ENCODE assay signal across 14 cellular contexts in the genomic region with DNA sequence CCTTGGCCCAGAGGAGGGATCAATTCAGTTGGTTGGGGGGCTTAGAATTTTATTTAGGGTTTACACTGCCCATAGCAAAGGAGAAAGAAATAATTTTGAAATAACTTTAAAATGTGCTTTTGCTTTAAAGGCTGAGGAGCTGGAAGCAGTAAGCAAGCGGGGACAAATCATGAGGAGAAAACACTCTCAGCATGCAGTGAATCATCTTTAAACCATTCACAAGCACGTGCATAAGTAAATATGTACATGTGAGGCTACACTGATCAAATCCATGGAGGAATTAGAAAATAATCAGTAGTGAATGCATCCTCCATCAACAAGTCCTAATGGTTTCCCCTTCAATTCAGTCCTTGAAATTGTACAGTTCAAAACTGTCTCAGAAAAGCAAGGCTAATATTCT.
DNase-seq lines count a peak whose midpoint lies in the region; ATAC-seq and TF ChIP-seq lines count a peak whose summit lies in the region.
"Had no signal": no experiment of that assay in that cellular context is flagged by ENCODE, and none has a peak within 500 bp of the region (broad histone marks: within the 10 kb centered on the region; RNA-seq: fewer than 3 reads in every experiment).

No MANE protein-coding gene starts in this region.

- no peak for TF ChIP-seq CTCF in cardiac fibroblast (IDR thresholded peaks at IDR 0.05; ENCODE audit: low read depth, low read length)
- no peak for TF ChIP-seq CTCF in glutamatergic neuron (IDR thresholded peaks at IDR 0.05; ENCODE audit: partially characterized antibody, unreplicated experiment)

- no peak overlapping the region for H3K27ac Mint-ChIP-seq in glutamatergic neuron (ENCODE audit: unreplicated experiment)
- H3K27ac Mint-ChIP-seq: naive thymus-derived CD4-positive, alpha-beta T cell had no signal

- in situ Hi-C loops in ACHN (cut with HindIII; ENCODE audit: low pct_ligation_motif_present, low pct_unique_long_range_greater_than_20kb, low sequenced_read_pairs), result no loop called here

- H3K36me3 Mint-ChIP-seq in glutamatergic neuron (ENCODE audit: unreplicated experiment), result no peaks in the 10 kb centered on the region

- peaks cover 5% of the 10 kb centered on the region for H3K9me3 Mint-ChIP-seq in glutamatergic neuron (ENCODE audit: unreplicated experiment)

- no peaks in the 10 kb centered on the region for H3K4me1 Mint-ChIP-seq in glutamatergic neuron (ENCODE audit: low read depth, unreplicated experiment)

- peaks cover 1% of the 10 kb centered on the region for H3K27me3 Mint-ChIP-seq in glutamatergic neuron (ENCODE audit: unreplicated experiment)

- peak; percentile 21 for DNase-seq in ACHN
- DNase-seq in HT1080 (ENCODE audit: low read depth), result peak; percentile 49
- DNase-seq in cardiac fibroblast (ENCODE audit: low read depth in 2 of 2), result peak; percentile 82 to 87
- DNase-seq in lung microvascular endothelial cell (ENCODE audit: low read depth in 2 of 2), result peak; percentile 20 to 73
- no peak for DNase-seq in glutamatergic neuron
- DNase-seq in activated CD4-positive, CD25-positive, alpha-beta regulatory T cell (lab: John Stamatoyannopoulos, UW), result no peak
- DNase-seq in CD1c-positive myeloid dendritic cell (ENCODE audit: extremely low spot score), result no peak
- DNase-seq: activated CD4-positive, alpha-beta T cell treated with anti-CD3 and anti-CD28 coated beads, Interleukin-2, amount 50 U/mL, for 1 hour; activated effector memory CD4-positive, alpha-beta T cell treated with Interleukin-2 at 50 U/mL for 16 hours; C1 segment of cervical spinal cord; naive thymus-derived CD4-positive, alpha-beta T cell; NCI-H526 treated with DMSO at 0.1 percent for 48 hours; spleen had no signal

- H3K4me3 Mint-ChIP-seq in glutamatergic neuron (ENCODE audit: unreplicated experiment), result no peak overlapping the region
- H3K4me3 Mint-ChIP-seq: naive thymus-derived CD4-positive, alpha-beta T cell had no signal

- H3K4me3 ChIP-seq in cardiac fibroblast (replicated peaks in 1 of 2; ENCODE audit: low read depth in 2 of 2, low read length in 2 of 2), result no peak overlapping the region
- H3K4me3 ChIP-seq: spleen had no signal

- no peak for ATAC-seq in activated CD4-positive, CD25-positive, alpha-beta regulatory T cell treated with anti-CD3 and anti-CD28 coated beads, Interleukin-2, amount 50 U/mL, for 24 hours
- ATAC-seq: naive thymus-derived CD4-positive, alpha-beta T cell had no signal

Comparison
In these comparisons a context has a peak if more than half of its experiments do, and no peak if none do; other contexts are left out.
1. DNase-seq: peak in ACHN (single experiment), HT1080 (single experiment), cardiac fibroblast (2 of 2) and lung microvascular endothelial cell (2 of 2); none in glutamatergic neuron (single experiment), activated CD4-positive, CD25-positive, alpha-beta regulatory T cell (0 of 4) and CD1c-positive myeloid dendritic cell (single experiment).